In genomic region chr10:32942081-32942480, GRCh38 we compare ENCODE assay signal across 16 cellular contexts. TPM values are rescaled to one million over a fixed set of nuclear protein-coding genes. Genes with fewer than 3 reads are reported as not detected.
DNase-seq lines count a peak whose midpoint lies in the region; ATAC-seq and TF ChIP-seq lines count a peak whose summit lies in the region.
"Had no signal": no experiment of that assay in that cellular context is flagged by ENCODE, and none has a peak within 500 bp of the region (broad histone marks: within the 10 kb centered on the region; RNA-seq: fewer than 3 reads in every experiment).

No MANE protein-coding gene starts in this region.

- H3K27ac ChIP-seq in ACC112 (ENCODE audit: low read depth, low read length) (0 out of 2 replicates have a peak overlapping the region, but pooled peaks have one; percentile 12), GM23338 (ENCODE audit: low read depth) (no peak overlapping the region)

- H3K36me3 Mint-ChIP-seq in GM23338 (ENCODE audit: low read depth) = no peaks in the 10 kb centered on the region
- H3K36me3 Mint-ChIP-seq in central memory CD8-positive, alpha-beta T cell (ENCODE audit: insufficient read depth) = peaks cover 12% of the 10 kb centered on the region
- peaks cover 4% of the 10 kb centered on the region for H3K36me3 Mint-ChIP-seq in osteocyte (ENCODE audit: unreplicated experiment)

- peak overlapping the region; percentile 44 for H3K4me2 ChIP-seq in GM23338

- no peaks in the 10 kb centered on the region for H3K9me3 Mint-ChIP-seq in GM23338
- H3K9me3 Mint-ChIP-seq in central memory CD8-positive, alpha-beta T cell = no peaks in the 10 kb centered on the region
- no peaks in the 10 kb centered on the region for H3K9me3 Mint-ChIP-seq in osteocyte (ENCODE audit: unreplicated experiment)
- H3K9me3 Mint-ChIP-seq: activated T-cell treated with anti-CD3 and anti-CD28 coated beads, Interleukin-2, amount 50 U/mL, for 24 hours had no signal

- H3K4me3 Mint-ChIP-seq in GM23338 = no peak overlapping the region
- H3K4me3 Mint-ChIP-seq in central memory CD8-positive, alpha-beta T cell = no peak overlapping the region
- H3K4me3 Mint-ChIP-seq in osteocyte (ENCODE audit: unreplicated experiment) = no peak overlapping the region
- H3K4me3 Mint-ChIP-seq: activated T-cell treated with anti-CD3 and anti-CD28 coated beads, Interleukin-2, amount 50 U/mL, for 24 hours had no signal

- DNase-seq in GM23338 (ENCODE audit: low spot score) = no peak
- no peak for DNase-seq in central memory CD8-positive, alpha-beta T cell (ENCODE audit: low spot score in 2 of 2)
- no peak for DNase-seq in osteocyte (ENCODE audit: extremely low spot score, unreplicated experiment)
- no peak for DNase-seq in GF-D8 (lab: John Stamatoyannopoulos, UW)
- DNase-seq in NCI-H187 treated with DMSO at 0.1 percent for 48 hours (lab: John Stamatoyannopoulos, UW) = no peak
- DNase-seq: activated T-cell treated with anti-CD3 and anti-CD28 coated beads, Interleukin-2, amount 50 U/mL, for 24 hours; amniotic stem cell; cortex of kidney; DND-41; NCI-H1930; SHP77; stimulated activated naive CD4-positive, alpha-beta T cell had no signal

- TF ChIP-seq CTCF in GM23338 (conservative IDR thresholded peaks at IDR 0.05; ENCODE audit: low read depth in 2 of 2) (no peak), osteocyte (IDR thresholded peaks at IDR 0.05) (no peak)

- H3F3A ChIP-seq in GM23338 (replicated peaks; ENCODE audit: low read depth) = no peaks in the 10 kb centered on the region; the same call in 1 of the 2 replicates

- ATAC-seq in GM23338 = no peak
- ATAC-seq in central memory CD8-positive, alpha-beta T cell (replicated peaks; ENCODE audit: extremely low read depth, poor library complexity, severe bottlenecking) = no peak
- ATAC-seq in GM21529 (IDR thresholded peaks at IDR 0.05; ENCODE audit: unreplicated experiment) = no peak
- ATAC-seq in HG03469 (IDR thresholded peaks at IDR 0.05; ENCODE audit: unreplicated experiment) = no peak
- ATAC-seq: HCT116 had no signal

- peaks cover 99% of the 10 kb centered on the region for H3K79me2 ChIP-seq in ACC112 (ENCODE audit: control insufficient read depth, insufficient read depth, low read length, unreplicated experiment)
- H3K79me2 ChIP-seq in GM23338 (replicated peaks; ENCODE audit: insufficient read depth) = peaks cover 100% of the 10 kb centered on the region

- H3K27me3 ChIP-seq in ACC112 (ENCODE audit: insufficient read depth, low read length) (no peaks in the 10 kb centered on the region), GM23338 (ENCODE audit: insufficient read depth) (no peaks in the 10 kb centered on the region)

- no peak overlapping the region for H2AFZ ChIP-seq in ACC112 (ENCODE audit: low read length, unreplicated experiment)
- H2AFZ ChIP-seq in GM23338 = no peak overlapping the region

- H3K4me3 ChIP-seq in ACC112 (ENCODE audit: low read depth, low read length) (no peak overlapping the region), GM23338 (no peak overlapping the region; the same call in 1 of the 2 replicates)

- peaks cover 66% of the 10 kb centered on the region for H3K4me1 Mint-ChIP-seq in GM23338
- peaks cover 61% of the 10 kb centered on the region for H3K4me1 Mint-ChIP-seq in central memory CD8-positive, alpha-beta T cell
- peaks cover 60% of the 10 kb centered on the region for H3K4me1 Mint-ChIP-seq in osteocyte (ENCODE audit: unreplicated experiment)

- H3K27ac Mint-ChIP-seq in GM23338 (peak overlapping the region; percentile 4; the same call in 1 of the 2 replicates), osteocyte (ENCODE audit: unreplicated experiment) (peak overlapping the region; percentile 52)
- H3K27ac Mint-ChIP-seq in central memory CD8-positive, alpha-beta T cell (ENCODE audit: low read depth) = peak overlapping the region; percentile 48
- H3K27ac Mint-ChIP-seq: activated T-cell treated with anti-CD3 and anti-CD28 coated beads, Interleukin-2, amount 50 U/mL, for 24 hours had no signal

- H3K4me1 ChIP-seq in ACC112 (ENCODE audit: control insufficient read depth, insufficient read depth, low read length, unreplicated experiment) (peaks cover 74% of the 10 kb centered on the region), GM23338 (ENCODE audit: insufficient read depth) (peaks cover 74% of the 10 kb centered on the region)

- peaks cover 79% of the 10 kb centered on the region for H4K20me1 ChIP-seq in GM23338 (replicated peaks; ENCODE audit: insufficient read depth)

- peaks cover 4% of the 10 kb centered on the region for H3K27me3 Mint-ChIP-seq in GM23338 (ENCODE audit: insufficient read depth, low read depth, poor library complexity)
- no peaks in the 10 kb centered on the region for H3K27me3 Mint-ChIP-seq in central memory CD8-positive, alpha-beta T cell
- H3K27me3 Mint-ChIP-seq in osteocyte (ENCODE audit: unreplicated experiment) = no peaks in the 10 kb centered on the region
- H3K27me3 Mint-ChIP-seq: activated T-cell treated with anti-CD3 and anti-CD28 coated beads, Interleukin-2, amount 50 U/mL, for 24 hours had no signal

- H3K36me3 ChIP-seq in ACC112 (ENCODE audit: insufficient read depth, low read length) (peaks cover 5% of the 10 kb centered on the region; the same call in 1 of the 2 replicates), GM23338 (ENCODE audit: insufficient read depth) (no peaks in the 10 kb centered on the region)

- no peaks in the 10 kb centered on the region for H3K9me2 ChIP-seq in GM23338 (ENCODE audit: insufficient read depth)

TF ChIP-seq in GM23338, 12 proteins besides CTCF, POLR2A, EP300 and RAD21 (continues in another document):
- TF ChIP-seq ZNF114 (CRISPR knock-in tag; IDR thresholded peaks at IDR 0.05) (no peak), ETS1 (IDR thresholded peaks at IDR 0.05) (no peak), STAT1 (IDR thresholded peaks at IDR 0.05; ENCODE audit: unreplicated experiment) (no peak), ZNF331 (CRISPR knock-in tag; IDR thresholded peaks at IDR 0.05; ENCODE audit: low read depth) (no peak), CREB1 (CRISPR knock-in tag; IDR thresholded peaks at IDR 0.05; ENCODE audit: low read depth) (no peak), EZH2phosphoT487 (IDR thresholded peaks at IDR 0.05; ENCODE audit: unreplicated experiment) (no peak), NANOG (IDR thresholded peaks at IDR 0.05; ENCODE audit: borderline replicate concordance) (no peak)

RNA-seq across cellular contexts. Expression of gene ITGB1, which starts 15.9 kb away (rescaled TPM):
- 439 and 441 TPM in 2 replicates for total RNA-seq in GM23338 (2014; rRNA removed; shearing (Covaris generic))
- polyA plus RNA-seq in GM23338 (2016; fragmentation: Nextera tagmentation; extraction: Ambion mirVana) = 309 and 317 TPM in 2 replicates
- total RNA-seq in osteocyte = 943 and 946 TPM in 2 replicates
